In genomic region chr2:191604154-191604553, GRCh38 we compare ENCODE assay signal across 14 cellular contexts.
DNase-seq lines count a peak whose midpoint lies in the region.
"Had no signal": no experiment of that assay in that cellular context is flagged by ENCODE, and none has a peak within 500 bp of the region (broad histone marks: within the 10 kb centered on the region; RNA-seq: fewer than 3 reads in every experiment).

No MANE protein-coding gene starts in this region.

- in situ Hi-C loops in G401 (cut with HindIII; ENCODE audit: low sequenced_read_pairs) = no loop called here

- DNase-seq in DMS 273 (lab: John Stamatoyannopoulos, UW; ENCODE audit: unreplicated experiment) (peak; percentile 74), G401 (ENCODE audit: low spot score) (peak; percentile 79), NCI-H1694 (lab: John Stamatoyannopoulos, UW) (peak; percentile 58), cerebellar cortex (ENCODE audit: low spot score) (peak; percentile 77), NCI-H2196 treated with DMSO at 0.1 percent for 48 hours (lab: John Stamatoyannopoulos, UW; ENCODE audit: unreplicated experiment) (no peak)
- DNase-seq in stimulated activated naive CD4-positive, alpha-beta T cell (lab: John Stamatoyannopoulos, UW) = no peak
- DNase-seq in activated CD8-positive, alpha-beta memory T cell treated with anti-CD3 and anti-CD28 coated beads for 24 hours = no peak
- DNase-seq: Calu3; CD4-positive, alpha-beta T cell; DMS153; DMS79 treated with DMSO at 0.1 percent for 48 hours; EL; GDM1; GOT3 had no signal

Comparison
In these comparisons a context has a peak if more than half of its experiments do, and no peak if none do; other contexts are left out.
1. DNase-seq: peak in DMS 273 (single experiment), G401 (single experiment), NCI-H1694 (single experiment) and cerebellar cortex (single experiment); none in stimulated activated naive CD4-positive, alpha-beta T cell (0 of 6), NCI-H2196 treated with DMSO at 0.1 percent for 48 hours (single experiment) and activated CD8-positive, alpha-beta memory T cell treated with anti-CD3 and anti-CD28 coated beads for 24 hours (single experiment).